Comparison of ENCODE assay signal across 16 cellular contexts in the genomic region with DNA sequence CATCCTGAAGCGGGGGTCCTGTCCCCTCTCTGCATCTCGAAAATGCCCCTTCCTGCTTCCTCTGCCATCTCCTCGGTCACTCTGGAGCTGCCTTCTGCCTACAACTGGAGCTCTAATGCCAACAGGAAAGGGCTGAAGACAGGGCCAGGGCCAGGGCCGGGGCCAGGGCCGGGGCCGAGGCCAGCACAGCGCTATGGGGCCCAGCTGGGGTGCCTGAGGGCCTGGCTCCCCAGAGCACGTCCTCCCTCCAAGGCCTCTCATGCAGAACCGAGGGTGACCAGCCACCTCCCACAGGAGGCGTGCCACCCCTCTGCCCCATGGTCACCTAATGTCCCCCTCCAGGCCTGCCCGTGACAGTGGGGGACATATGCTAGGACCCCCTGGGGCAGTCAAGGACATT.
DNase-seq lines count a peak whose midpoint lies in the region; ATAC-seq and TF ChIP-seq lines count a peak whose summit lies in the region.
"Had no signal": no experiment of that assay in that cellular context is flagged by ENCODE, and none has a peak within 500 bp of the region (broad histone marks: within the 10 kb centered on the region; RNA-seq: fewer than 3 reads in every experiment).

No MANE protein-coding gene starts in this region.

- ATAC-seq in heart right ventricle (peak; percentile 10 to 40 (median 18)), mucosa of descending colon (peak; percentile 3)

- peaks cover 4 to 74% (median 44%) of the 10 kb centered on the region in 9 donors for H3K4me1 ChIP-seq in heart right ventricle
- no peaks in the 10 kb centered on the region for H3K4me1 ChIP-seq in mucosa of descending colon (ENCODE audit: low read depth)
- no peaks in the 10 kb centered on the region for H3K4me1 ChIP-seq in urinary bladder (ENCODE audit: insufficient read depth)

- intact Hi-C loops in heart right ventricle (cut with DNase I) (no loop called here), mucosa of descending colon (cut with DNase I, micrococcal nuclease) (no loop called here)

- H3K9me3 ChIP-seq in heart right ventricle (no peaks in the 10 kb centered on the region), mucosa of descending colon (no peaks in the 10 kb centered on the region)

- peak overlapping the region; percentile 25; the same call in 1 of the 2 replicates for H3K27ac ChIP-seq in VCaP
- H3K27ac ChIP-seq in heart right ventricle = peak overlapping the region; percentile 31 to 88 (median 84)
- H3K27ac ChIP-seq in urinary bladder (ENCODE audit: low read depth) = peak overlapping the region; percentile 34

- H3K27me3 ChIP-seq in heart right ventricle = no peaks in the 10 kb centered on the region

- no peaks in the 10 kb centered on the region for H3K36me3 ChIP-seq in heart right ventricle
- H3K36me3 ChIP-seq in mucosa of descending colon (ENCODE audit: low read depth) = no peaks in the 10 kb centered on the region
- H3K36me3 ChIP-seq in urinary bladder (ENCODE audit: insufficient read depth) = no peaks in the 10 kb centered on the region

- peaks cover 6% of the 10 kb centered on the region for H3K27me3 Mint-ChIP-seq in endothelial cell (ENCODE audit: unreplicated experiment)

- TF ChIP-seq CTCF in VCaP (conservative IDR thresholded peaks at IDR 0.05) (no peak), heart right ventricle (IDR thresholded peaks at IDR 0.05) (no peak), mucosa of descending colon (IDR thresholded peaks at IDR 0.05) (no peak), endothelial cell (IDR thresholded peaks at IDR 0.05; ENCODE audit: unreplicated experiment) (no peak)

- no peaks in the 10 kb centered on the region for H3K9me3 Mint-ChIP-seq in endothelial cell (ENCODE audit: unreplicated experiment)

- WGBS in heart right ventricle, 2 donors = 58 to 62% methylated on average over 11 of the region's 11 CpGs
- WGBS in urinary bladder = 80% methylated on average over 11 of the region's 11 CpGs

- peaks cover 4% of the 10 kb centered on the region for H3K36me3 Mint-ChIP-seq in endothelial cell (ENCODE audit: low read depth, unreplicated experiment)

- H3K4me3 ChIP-seq in heart right ventricle = no peak overlapping the region
- H3K4me3 ChIP-seq in mucosa of descending colon = no peak overlapping the region
- H3K4me3 ChIP-seq in urinary bladder (ENCODE audit: low read depth, low read length) = no peak overlapping the region

- H3K4me1 Mint-ChIP-seq in endothelial cell (ENCODE audit: unreplicated experiment) = no peaks in the 10 kb centered on the region

- no peak overlapping the region for H3K4me3 Mint-ChIP-seq in endothelial cell (ENCODE audit: unreplicated experiment)
- H3K4me3 Mint-ChIP-seq: CD14-positive monocyte had no signal

- H3K27ac Mint-ChIP-seq in endothelial cell (ENCODE audit: unreplicated experiment) = no peak overlapping the region

- no peak for DNase-seq in heart right ventricle
- DNase-seq in mucosa of descending colon = no peak
- no peak for DNase-seq in endothelial cell (ENCODE audit: low spot score)
- no peak for DNase-seq in OCI-M1 (lab: John Stamatoyannopoulos, UW)
- DNase-seq in activated CD4-positive, alpha-beta T cell treated with anti-CD3 and anti-CD28 coated beads, Interleukin-2, amount 50 U/mL, for 1 hour = no peak
- DNase-seq: ACHN, DMS79, KBM-7, NCI-H1105 treated with DMSO at 0.1 percent for 48 hours, NCI-H187 treated with DMSO at 0.1 percent for 48 hours, NCI-H2227 treated with DMSO at 0.1 percent for 48 hours, NCI-H510A treated with DMSO at 0.1 percent for 48 hours, NCI-H774 had no signal

Comparison
In these comparisons a context has a peak if more than half of its experiments do, and no peak if none do; other contexts are left out.
1. H3K27ac ChIP-seq: peak in every context shown above with its lines; median percentile 84 in heart right ventricle; 34 in urinary bladder; 25 in VCaP.